ENCODE assay signal across 8 cellular contexts in genomic region chr19:19064811-19065745, GRCh38. TPM values are rescaled to one million over a fixed set of nuclear protein-coding genes. Genes with fewer than 3 reads are reported as not detected.
DNase-seq lines count a peak whose midpoint lies in the region; TF ChIP-seq lines count a peak whose summit lies in the region.

No MANE protein-coding gene starts in this region.

- H3K27ac ChIP-seq in ascending aorta: peak overlapping the region; percentile 9 to 17

- intact Hi-C loops in ascending aorta (cut with DNase I): loop anchor here (1.0 to 5.0 kb wide), 2 partner anchors 73 to 127 kb away; partner anchors contain the start of genes BORCS8, RFXANK and TMEM161A

- no peak for TF ChIP-seq CTCF in ascending aorta (IDR thresholded peaks at IDR 0.05)
- TF ChIP-seq CTCF in kidney epithelial cell (IDR thresholded peaks at IDR 0.05; ENCODE audit: insufficient read depth, low read length, poor library complexity, severe bottlenecking): no peak

- peak; percentile 61 for DNase-seq in G401 (ENCODE audit: low spot score)
- DNase-seq in NCI-H69 (lab: John Stamatoyannopoulos, UW): peak; percentile 45
- DNase-seq in ascending aorta (ENCODE audit: low spot score in 2 of 2): no peak
- no peak for DNase-seq in kidney epithelial cell (ENCODE audit: low read depth)
- peak; percentile 18 to 23 for DNase-seq in stimulated activated CD4-positive, alpha-beta T cell treated with anti-CD3 and anti-CD28 coated beads, Interleukin-4, amount 100 ng/mL, for 48 hours (ENCODE audit: low read depth in 2 of 2)
- no peak for DNase-seq in DMS153 treated with DMSO at 0.1 percent for 48 hours (lab: John Stamatoyannopoulos, UW; ENCODE audit: unreplicated experiment)
- no peak for DNase-seq in NCI-H1105 treated with DMSO at 0.1 percent for 48 hours (lab: John Stamatoyannopoulos, UW)
- no peak for DNase-seq in NCI-H526 (lab: John Stamatoyannopoulos, UW)

- peaks cover 0 to 27% of the 10 kb centered on the region in 2 donors for H3K4me1 ChIP-seq in ascending aorta

- H3K4me3 ChIP-seq in ascending aorta: peak overlapping the region; percentile 81 to 95
- peak overlapping the region; percentile 65 for H3K4me3 ChIP-seq in kidney epithelial cell (ENCODE audit: low read depth, low read length)

- H3K27me3 ChIP-seq in ascending aorta (no peaks in the 10 kb centered on the region), kidney epithelial cell (ENCODE audit: control insufficient read depth, insufficient read depth, low read length) (no peaks in the 10 kb centered on the region)

- in situ Hi-C loops in G401 (cut with HindIII; ENCODE audit: low sequenced_read_pairs): no loop called here

- H3K9me3 ChIP-seq in ascending aorta: no peaks in the 10 kb centered on the region

- no peaks in the 10 kb centered on the region for H3K36me3 ChIP-seq in ascending aorta
- H3K36me3 ChIP-seq in kidney epithelial cell (ENCODE audit: control insufficient read depth, insufficient read depth, low read length): no peaks in the 10 kb centered on the region

RNA-seq across cellular contexts. Expression of gene SLC25A42, which starts 1.3 kb away (rescaled TPM):
- 2.3 and 3.0 TPM in 2 replicates for total RNA-seq in G401 (2014; rRNA removed; shearing (Covaris generic))
- total RNA-seq in ascending aorta (8.9 TPM), kidney epithelial cell (2.8 and 3.0 TPM in 2 replicates)

RNA-seq across cellular contexts. Expression of gene ARMC6, which starts 31.7 kb away (rescaled TPM):
- 86.0 and 90.0 TPM in 2 replicates for total RNA-seq in G401 (2014; rRNA removed; shearing (Covaris generic))
- total RNA-seq in ascending aorta: 34.7 TPM
- 45.0 and 57.0 TPM in 2 replicates for total RNA-seq in kidney epithelial cell

RNA-seq across cellular contexts. Expression of gene SUGP2, which starts 31.8 kb away (rescaled TPM):
- total RNA-seq in G401 (2014; rRNA removed; shearing (Covaris generic)): 37.5 and 62.9 TPM in 2 replicates
- total RNA-seq in ascending aorta (23.6 TPM), kidney epithelial cell (27.7 and 29.5 TPM in 2 replicates)

Comparison
In these comparisons a context has a peak if more than half of its experiments do, and no peak if none do; other contexts are left out.
1. DNase-seq: peak in G401 (single experiment), NCI-H69 (single experiment) and stimulated activated CD4-positive, alpha-beta T cell treated with anti-CD3 and anti-CD28 coated beads, Interleukin-4, amount 100 ng/mL, for 48 hours (2 of 2); none in ascending aorta (0 of 2), kidney epithelial cell (single experiment), DMS153 treated with DMSO at 0.1 percent for 48 hours (single experiment), NCI-H1105 treated with DMSO at 0.1 percent for 48 hours (single experiment) and NCI-H526 (0 of 2).